In the genomic region with DNA sequence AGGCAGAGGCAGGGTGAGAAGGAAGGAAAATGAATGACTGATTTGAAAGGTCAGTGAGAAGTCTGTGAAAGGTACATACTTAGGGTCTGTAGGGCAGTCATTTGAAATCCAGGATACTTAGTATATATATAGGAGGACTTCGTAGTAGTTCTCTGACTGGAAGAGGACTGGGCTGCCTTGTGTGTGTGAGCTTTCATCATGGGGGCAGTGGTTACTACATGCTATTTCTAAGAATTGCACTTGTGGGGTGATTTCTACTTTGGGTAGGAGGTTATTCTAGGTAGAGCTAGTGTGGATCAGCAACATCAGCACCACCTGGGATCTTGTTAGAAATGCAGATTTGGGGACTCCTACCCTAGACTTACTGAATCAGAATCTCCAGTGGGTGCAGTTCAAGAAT, we compare ENCODE assay signal across 14 cellular contexts.
DNase-seq lines count a peak whose midpoint lies in the region; ATAC-seq and TF ChIP-seq lines count a peak whose summit lies in the region.
"Had no signal": no experiment of that assay in that cellular context is flagged by ENCODE, and none has a peak within 500 bp of the region (broad histone marks: within the 10 kb centered on the region; RNA-seq: fewer than 3 reads in every experiment).

No MANE protein-coding gene starts in this region.

- no peaks in the 10 kb centered on the region for H3K27me3 Mint-ChIP-seq in natural killer cell treated with Interleukin-12 subunit alpha and Interleukin-12 subunit beta and Interleukin-15 and Interleukin-18, amount 100 ng/mL, for 72 hours
- H3K27me3 Mint-ChIP-seq in natural killer cell (ENCODE audit: low read depth in 2 of 2): no peaks in the 10 kb centered on the region
- H3K27me3 Mint-ChIP-seq in glutamatergic neuron (ENCODE audit: unreplicated experiment): peaks cover 1% of the 10 kb centered on the region
- no peaks in the 10 kb centered on the region for H3K27me3 Mint-ChIP-seq in activated CD4-positive, alpha-beta memory T cell treated with anti-CD3 and anti-CD28 coated beads for 36 hours
- H3K27me3 Mint-ChIP-seq: B cell had no signal

- intact Hi-C loops in natural killer cell (cut with micrococcal nuclease): no loop called here
- intact Hi-C loops in activated CD4-positive, alpha-beta memory T cell treated with anti-CD3 and anti-CD28 coated beads for 36 hours (cut with micrococcal nuclease): no loop called here

- no peaks in the 10 kb centered on the region for H3K9me2 ChIP-seq in OCI-LY1 (ENCODE audit: low read depth, low read length)

- H3K9ac ChIP-seq in OCI-LY1 (ENCODE audit: low read length): no peak overlapping the region
- H3K9ac ChIP-seq in mesendoderm (ENCODE audit: low read length): no peak overlapping the region
- H3K9ac ChIP-seq: GM23248 had no signal

- CTCF ChIA-PET in activated CD4-positive, alpha-beta memory T cell treated with anti-CD3 and anti-CD28 coated beads for 36 hours (lab: Charles Lee): no interaction called here

- peaks cover 2% of the 10 kb centered on the region for H3K79me1 ChIP-seq in mesendoderm (ENCODE audit: low read length)

- no peak overlapping the region for H3K4me3 Mint-ChIP-seq in natural killer cell treated with Interleukin-12 subunit alpha and Interleukin-12 subunit beta and Interleukin-15 and Interleukin-18, amount 100 ng/mL, for 72 hours
- no peak overlapping the region for H3K4me3 Mint-ChIP-seq in natural killer cell
- peak overlapping the region; percentile 13 for H3K4me3 Mint-ChIP-seq in glutamatergic neuron (ENCODE audit: unreplicated experiment)
- H3K4me3 Mint-ChIP-seq in activated CD4-positive, alpha-beta memory T cell treated with anti-CD3 and anti-CD28 coated beads for 36 hours: no peak overlapping the region
- H3K4me3 Mint-ChIP-seq: B cell; CD14-positive monocyte; CD4-positive, alpha-beta memory T cell had no signal

- H3K9me3 Mint-ChIP-seq in natural killer cell treated with Interleukin-12 subunit alpha and Interleukin-12 subunit beta and Interleukin-15 and Interleukin-18, amount 100 ng/mL, for 72 hours: no peaks in the 10 kb centered on the region
- H3K9me3 Mint-ChIP-seq in natural killer cell (no peaks in the 10 kb centered on the region), glutamatergic neuron (ENCODE audit: unreplicated experiment) (no peaks in the 10 kb centered on the region)
- H3K9me3 Mint-ChIP-seq in activated CD4-positive, alpha-beta memory T cell treated with anti-CD3 and anti-CD28 coated beads for 36 hours: no peaks in the 10 kb centered on the region
- H3K9me3 Mint-ChIP-seq: CD14-positive monocyte had no signal

- H3F3A ChIP-seq in OCI-LY1 (ENCODE audit: insufficient read depth, low read length): no peaks in the 10 kb centered on the region

- no peak for DNase-seq in natural killer cell treated with Interleukin-12 subunit alpha and Interleukin-12 subunit beta and Interleukin-15 and Interleukin-18, amount 100 ng/mL, for 72 hours (ENCODE audit: low spot score)
- no peak for DNase-seq in natural killer cell
- no peak for DNase-seq in glutamatergic neuron
- no peak for DNase-seq in mesendoderm
- no peak for DNase-seq in BE2C
- DNase-seq in activated CD4-positive, alpha-beta memory T cell treated with anti-CD3 and anti-CD28 coated beads for 36 hours: no peak
- DNase-seq: CD4-positive, alpha-beta memory T cell; DMS153; EL; GM23248 had no signal

- H3K36me3 Mint-ChIP-seq in natural killer cell treated with Interleukin-12 subunit alpha and Interleukin-12 subunit beta and Interleukin-15 and Interleukin-18, amount 100 ng/mL, for 72 hours: no peaks in the 10 kb centered on the region
- H3K36me3 Mint-ChIP-seq in natural killer cell: no peaks in the 10 kb centered on the region
- no peaks in the 10 kb centered on the region for H3K36me3 Mint-ChIP-seq in glutamatergic neuron (ENCODE audit: unreplicated experiment)
- no peaks in the 10 kb centered on the region for H3K36me3 Mint-ChIP-seq in activated CD4-positive, alpha-beta memory T cell treated with anti-CD3 and anti-CD28 coated beads for 36 hours
- H3K36me3 Mint-ChIP-seq: CD14-positive monocyte; CD4-positive, alpha-beta memory T cell had no signal

- H3K4me1 Mint-ChIP-seq in natural killer cell treated with Interleukin-12 subunit alpha and Interleukin-12 subunit beta and Interleukin-15 and Interleukin-18, amount 100 ng/mL, for 72 hours (ENCODE audit: low read depth in 2 of 2): peaks cover 19 to 27% of the 10 kb centered on the region in 2 donors
- H3K4me1 Mint-ChIP-seq in natural killer cell (peaks cover 0 to 32% of the 10 kb centered on the region in 2 donors), glutamatergic neuron (ENCODE audit: low read depth, unreplicated experiment) (peaks cover 61% of the 10 kb centered on the region)
- H3K4me1 Mint-ChIP-seq in activated CD4-positive, alpha-beta memory T cell treated with anti-CD3 and anti-CD28 coated beads for 36 hours (ENCODE audit: low read depth): no peaks in the 10 kb centered on the region
- H3K4me1 Mint-ChIP-seq: CD4-positive, alpha-beta memory T cell had no signal

- no peaks in the 10 kb centered on the region; the same call in 1 of the 2 replicates for H4K20me1 ChIP-seq in OCI-LY1 (ENCODE audit: insufficient read depth, low read length)

- H2BK120ac ChIP-seq in mesendoderm (ENCODE audit: low read depth, low read length): no peak overlapping the region

- WGBS in mesendoderm (ENCODE audit: extremely low coverage, insufficient coverage, low lambda C conversion rate): no CpG with 5 or more reads among the region's 1 CpG

- TF ChIP-seq CTCF in natural killer cell (IDR thresholded peaks at IDR 0.05): no peak
- TF ChIP-seq CTCF in OCI-LY1 (IDR thresholded peaks at IDR 0.05; ENCODE audit: low read length): no peak
- no peak for TF ChIP-seq CTCF in glutamatergic neuron (IDR thresholded peaks at IDR 0.05; ENCODE audit: partially characterized antibody, unreplicated experiment)
- TF ChIP-seq CTCF in BE2C (IDR thresholded peaks at IDR 0.05; ENCODE audit: low read depth, low read length): no peak

- H3K36me3 ChIP-seq in OCI-LY1 (ENCODE audit: insufficient read depth, low read length): no peaks in the 10 kb centered on the region
- H3K36me3 ChIP-seq in mesendoderm (ENCODE audit: control insufficient read depth, insufficient read depth, low read length): no peaks in the 10 kb centered on the region
- H3K36me3 ChIP-seq in BE2C: no peaks in the 10 kb centered on the region
- H3K36me3 ChIP-seq: HAP-1 had no signal

- POLR2A ChIA-PET in activated CD4-positive, alpha-beta memory T cell treated with anti-CD3 and anti-CD28 coated beads for 36 hours (lab: Charles Lee): no interaction called here

- no peak overlapping the region for H4K8ac ChIP-seq in mesendoderm (ENCODE audit: low read depth, low read length)

- H2AFZ ChIP-seq in OCI-LY1 (ENCODE audit: low read length): no peak overlapping the region
- H2AFZ ChIP-seq: GM23248 had no signal

- H3K27me3 ChIP-seq in OCI-LY1 (ENCODE audit: insufficient read depth, low read length) (no peaks in the 10 kb centered on the region), mesendoderm (ENCODE audit: insufficient read depth, low read length, poor library complexity) (no peaks in the 10 kb centered on the region), BE2C (no peaks in the 10 kb centered on the region; the same call in 1 of the 2 replicates)

- peak; percentile 53 to 57 for ATAC-seq in natural killer cell treated with Interleukin-12 subunit alpha and Interleukin-12 subunit beta and Interleukin-15 and Interleukin-18, amount 100 ng/mL, for 72 hours
- no peak for ATAC-seq in natural killer cell

- no peak overlapping the region for H4K5ac ChIP-seq in mesendoderm (ENCODE audit: low read length)

- H3K23ac ChIP-seq in mesendoderm (ENCODE audit: low read length): no peak overlapping the region

- H3K56ac ChIP-seq in mesendoderm (ENCODE audit: low read length): no peak overlapping the region

- H3K4me2 ChIP-seq in OCI-LY1 (ENCODE audit: low read length) (peak overlapping the region; percentile 1; the same call in 1 of the 2 replicates), mesendoderm (ENCODE audit: low read length) (no peak overlapping the region)

- H3K4me1 ChIP-seq in OCI-LY1 (ENCODE audit: insufficient read depth, low read length, severe bottlenecking) (peaks cover 86% of the 10 kb centered on the region), mesendoderm (ENCODE audit: control insufficient read depth, low read depth, low read length) (peaks cover 2% of the 10 kb centered on the region), BE2C (peaks cover 43% of the 10 kb centered on the region)

- no peak overlapping the region for H2BK15ac ChIP-seq in mesendoderm (replicated peaks; ENCODE audit: low read depth)

- H3K18ac ChIP-seq in mesendoderm (ENCODE audit: low read length): no peak overlapping the region

- H3K27ac ChIP-seq in OCI-LY1 (ENCODE audit: low read depth, low read length, poor library complexity, severe bottlenecking): peak overlapping the region; percentile 75
- no peak overlapping the region for H3K27ac ChIP-seq in mesendoderm (ENCODE audit: low read depth, low read length)
- H3K27ac ChIP-seq: GM23248 had no signal

- H3K4ac ChIP-seq in mesendoderm (ENCODE audit: low read depth, low read length): no peak overlapping the region

- H2BK5ac ChIP-seq in mesendoderm (ENCODE audit: low read length): no peak overlapping the region

- no peak overlapping the region for H3K4me3 ChIP-seq in OCI-LY1 (ENCODE audit: low read depth, low read length, poor library complexity, severe bottlenecking)
- no peak overlapping the region for H3K4me3 ChIP-seq in mesendoderm (ENCODE audit: low read length)
- no peak overlapping the region for H3K4me3 ChIP-seq in BE2C (ENCODE audit: low read depth, low read length)
- H3K4me3 ChIP-seq: GM23248, HAP-1 had no signal

- H3K9me3 ChIP-seq in OCI-LY1 (ENCODE audit: low read length) (no peaks in the 10 kb centered on the region), BE2C (no peaks in the 10 kb centered on the region)
- H3K9me3 ChIP-seq: HAP-1 had no signal

- no peak overlapping the region for H3K27ac Mint-ChIP-seq in natural killer cell treated with Interleukin-12 subunit alpha and Interleukin-12 subunit beta and Interleukin-15 and Interleukin-18, amount 100 ng/mL, for 72 hours
- H3K27ac Mint-ChIP-seq in natural killer cell (no peak overlapping the region), glutamatergic neuron (ENCODE audit: unreplicated experiment) (no peak overlapping the region)
- no peak overlapping the region for H3K27ac Mint-ChIP-seq in activated CD4-positive, alpha-beta memory T cell treated with anti-CD3 and anti-CD28 coated beads for 36 hours
- H3K27ac Mint-ChIP-seq: B cell; CD14-positive monocyte; CD4-positive, alpha-beta memory T cell had no signal

- H2AK5ac ChIP-seq in mesendoderm (ENCODE audit: low read length): no peak overlapping the region

- H3K79me2 ChIP-seq in OCI-LY1 (ENCODE audit: insufficient read depth, low read length): peaks cover 98% of the 10 kb centered on the region
- H3K79me2 ChIP-seq in mesendoderm (ENCODE audit: control insufficient read depth, insufficient read depth, low read length): no peaks in the 10 kb centered on the region

Comparison
In these comparisons a context has a peak if more than half of its experiments do, and no peak if none do; other contexts are left out.
1. ATAC-seq: peak in natural killer cell treated with Interleukin-12 subunit alpha and Interleukin-12 subunit beta and Interleukin-15 and Interleukin-18, amount 100 ng/mL, for 72 hours (2 of 2); none in natural killer cell (0 of 3).